Comparison of ENCODE assay signal across 23 cellular contexts in genomic region chr2:51807229-51807628, GRCh38.
"Had no signal": no experiment of that assay in that cellular context is flagged by ENCODE, and none has a peak within 500 bp of the region (broad histone marks: within the 10 kb centered on the region; RNA-seq: fewer than 3 reads in every experiment).

No MANE protein-coding gene starts in this region.

- H3K36me3 Mint-ChIP-seq: IgD-negative memory B cell had no signal

- H3K27ac ChIP-seq: KMS-11, RWPE1 had no signal

- H3K36me3 ChIP-seq: MG63 had no signal

- H3K9ac ChIP-seq: KMS-11, SK-N-SH had no signal

- H3K4me2 ChIP-seq: KMS-11, SK-N-SH had no signal

- H3K27me3 ChIP-seq: MG63 had no signal

- DNase-seq: MG63, NCI-H1092, NCI-H1105 treated with DMSO at 0.1 percent for 48 hours, NCI-H1417 treated with DMSO at 0.1 percent for 48 hours, NCI-H146, NCI-H1694 treated with DMSO at 0.1 percent for 48 hours, NCI-H1930, NCI-H2081, NCI-H2107, NCI-H2227 treated with DMSO at 0.1 percent for 48 hours, NCI-H524, NCI-H526 treated with DMSO at 0.1 percent for 48 hours, NCI-H748 treated with DMSO at 0.1 percent for 48 hours, PC-3, SHP77, SK-N-SH, SW 1271 had no signal

- H3K27me3 Mint-ChIP-seq: IgD-negative memory B cell had no signal

- H3K27ac Mint-ChIP-seq: IgD-negative memory B cell had no signal

- FAIRE-seq: HepG2, K562 had no signal

- ATAC-seq: HepG2, K562, Panc1, PC-3 had no signal

- H3K4me3 ChIP-seq: K562, MG63 had no signal

- H3K4me3 Mint-ChIP-seq: IgD-negative memory B cell had no signal

- H3K9me3 ChIP-seq: MG63, SK-N-SH had no signal
